Comparison of ENCODE assay signal across 8 cellular contexts in the genomic region with DNA sequence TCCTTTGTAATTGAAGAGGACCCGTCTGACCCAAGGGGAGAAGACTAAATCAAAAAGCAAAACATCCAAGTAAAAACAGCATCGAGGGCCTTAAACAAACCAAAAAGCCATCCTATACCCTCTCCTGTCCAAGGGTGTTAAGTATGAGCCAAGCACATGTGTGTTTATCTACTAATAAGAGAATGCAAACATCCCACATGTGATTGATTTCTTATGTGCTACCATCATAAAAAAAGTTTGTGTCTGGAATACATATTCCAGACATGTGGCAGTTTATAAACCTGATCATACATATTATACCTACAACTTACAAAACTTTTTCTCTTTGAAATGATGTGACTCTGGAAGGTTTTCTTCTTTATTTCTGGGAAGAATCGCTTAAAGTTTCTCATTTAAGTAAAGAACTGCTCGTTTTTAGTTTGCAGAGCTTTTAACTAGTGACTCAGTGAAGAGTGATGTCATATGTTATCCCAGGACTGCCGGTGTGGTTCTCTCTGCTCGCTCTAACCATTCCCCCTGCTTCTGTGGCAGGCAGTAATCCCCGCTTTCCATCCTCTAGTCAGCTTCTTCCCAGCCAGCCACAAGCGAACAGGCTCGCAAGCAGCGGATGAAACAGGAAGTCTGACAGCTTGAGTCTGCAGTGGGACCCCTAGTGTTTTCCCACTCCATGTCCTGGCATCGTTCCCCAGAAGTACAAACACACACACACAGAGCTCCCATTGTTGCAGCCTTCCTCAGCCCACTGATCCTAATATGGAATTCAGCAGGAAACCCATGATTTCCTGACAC. TPM values are rescaled to one million over a fixed set of nuclear protein-coding genes. Genes with fewer than 3 reads are reported as not detected.
DNase-seq lines count a peak whose midpoint lies in the region; ATAC-seq, FAIRE-seq and TF ChIP-seq lines count a peak whose summit lies in the region.

No MANE protein-coding gene starts in this region.

- no peaks in the 10 kb centered on the region for H3K9me3 ChIP-seq in ES-I3 (ENCODE audit: control insufficient read depth, insufficient read depth, low read length)
- no peaks in the 10 kb centered on the region for H3K9me3 ChIP-seq in kidney (ENCODE audit: control insufficient read depth in 1 of 2, low read length in 2 of 2)

- H3K4me1 ChIP-seq in ES-I3 (ENCODE audit: insufficient read depth, low read length) (0 out of 2 replicates have a peak, but pooled peaks cover 10% of the 10 kb centered on the region), kidney (ENCODE audit: control insufficient read depth in 1 of 2, insufficient read depth in 1 of 2, low read depth in 1 of 2, low read length in 2 of 2) (no peaks in the 10 kb centered on the region)

- H3K9ac ChIP-seq in ES-I3 (ENCODE audit: low read depth, low read length) (peak overlapping the region; percentile 41), kidney (ENCODE audit: low read length in 2 of 2) (peak overlapping the region in 1 of 2 donors; percentile 57)

- peak; percentile 72 for FAIRE-seq in kidney (lab: Jason Lieb, UNC)

- peak overlapping the region; percentile 60 to 81 for H3K27ac ChIP-seq in kidney (ENCODE audit: low read depth in 2 of 2, low read length in 2 of 2)

- DNase-seq in NCI-H226 (peak; percentile 78), cerebellum (ENCODE audit: low spot score) (peak; percentile 54), kidney (peak; percentile 87), smooth muscle cell of the brain vasculature (ENCODE audit: low read depth, low spot score) (peak; percentile 96), mesenteric fat pad (ENCODE audit: low spot score) (no peak)

- intact Hi-C loops in kidney (cut with DNase I): no loop called here

- H3K36me3 ChIP-seq in ES-I3 (ENCODE audit: insufficient read depth, low read length) (no peaks in the 10 kb centered on the region; the same call in 1 of the 2 replicates), kidney (ENCODE audit: control insufficient read depth in 1 of 2, insufficient read depth in 2 of 2, low read length in 2 of 2) (no peaks in the 10 kb centered on the region)

- peak overlapping the region; percentile 61 to 67 for H3K4me3 ChIP-seq in kidney (ENCODE audit: low read length in 2 of 2)

- TF ChIP-seq CTCF in kidney (IDR thresholded peaks at IDR 0.05; ENCODE audit: borderline replicate concordance, extremely low read depth, insufficient read depth): no peak

- ATAC-seq in GM21390 (IDR thresholded peaks at IDR 0.05; ENCODE audit: unreplicated experiment) (no peak), GM19467 (IDR thresholded peaks at IDR 0.05; ENCODE audit: unreplicated experiment) (no peak)

RNA-seq across cellular contexts. Expression of a gene that starts 0.4 kb away (rescaled TPM):
- total RNA-seq in cerebellum: 16.2 TPM
- 20.0 TPM for total RNA-seq in kidney
- polyA plus RNA-seq in kidney (ENCODE audit: insufficient read depth, low read depth, low replicate concordance): 4.0 TPM
- total RNA-seq in mesenteric fat pad: 14.5 TPM
